In genomic region chr2:212532585-212532984, GRCh38 we compare ENCODE assay signal across 30 cellular contexts. TPM values are rescaled to one million over a fixed set of nuclear protein-coding genes. Genes with fewer than 3 reads are reported as not detected.
DNase-seq lines count a peak whose midpoint lies in the region; ATAC-seq, FAIRE-seq and TF ChIP-seq lines count a peak whose summit lies in the region.
"Had no signal": no experiment of that assay in that cellular context is flagged by ENCODE, and none has a peak within 500 bp of the region (broad histone marks: within the 10 kb centered on the region; RNA-seq: fewer than 3 reads in every experiment).

No MANE protein-coding gene starts in this region.

- TF ChIP-seq CTCF in HFFc6 (IDR thresholded peaks at IDR 0.05) (0 out of 2 replicates have a peak, but pooled peaks have one; percentile 14), brain microvascular endothelial cell (IDR thresholded peaks at IDR 0.05; ENCODE audit: low read depth, low read length, missing control alignments) (peak; percentile 13), neural progenitor cell (IDR thresholded peaks at IDR 0.05) (peak; percentile 51)

- H3K4me3 ChIP-seq in brain microvascular endothelial cell (ENCODE audit: low read depth, low read length) (no peak overlapping the region), neural progenitor cell (no peak overlapping the region)
- H3K4me3 ChIP-seq: gastrocnemius medialis, MG63, prostate gland, tibial artery had no signal

- H3K4me1 Mint-ChIP-seq in HFFc6 (ENCODE audit: low read depth) (peaks cover 15% of the 10 kb centered on the region), neural progenitor cell (peaks cover 56% of the 10 kb centered on the region)
- H3K4me1 Mint-ChIP-seq: central memory CD8-positive, alpha-beta T cell had no signal

- H3K4me1 ChIP-seq in neural progenitor cell = peaks cover 17% of the 10 kb centered on the region
- H3K4me1 ChIP-seq: prostate gland had no signal

- DNase-seq in COR-L47 (lab: John Stamatoyannopoulos, UW) (peak; percentile 17), HFFc6 (no peak), brain microvascular endothelial cell (no peak), neural progenitor cell (ENCODE audit: low spot score) (no peak), NOMO-1 treated with dmso at 0.1 percent for 144 hours (lab: John Stamatoyannopoulos, UW; ENCODE audit: unreplicated experiment) (no peak), urothelium cell line (ENCODE audit: low spot score) (no peak)
- no peak for DNase-seq in stimulated activated CD4-positive, alpha-beta T cell treated with anti-CD3 and anti-CD28 coated beads, Interleukin-2, amount 100 ng/mL, for 48 hours
- DNase-seq: ACHN; activated CD4-positive, alpha-beta T cell treated with anti-CD3 and anti-CD28 coated beads for 48 hours; activated gamma-delta T cell; activated T-cell treated with anti-CD3 and anti-CD28 coated beads, Interleukin-2, amount 50 U/mL, for 1 hour; dermis blood vessel endothelial cell; gastrocnemius medialis; hypothalamus; immature natural killer cell; MG63; NCI-H2107; NCI-H82; stimulated activated CD4-positive, alpha-beta T cell treated with anti-CD3 and anti-CD28 coated beads, Interleukin-15, amount 100 ng/mL, for 24 hours; stimulated activated naive CD8-positive, alpha-beta T cell treated with anti-CD3 and anti-CD28 coated beads, Interleukin-15, Interleukin-2, amounts not matched to agents 100 U/mL and 50 U/mL, for 24 hours; tibial artery had no signal

- no peak for ATAC-seq in GM18861 (IDR thresholded peaks at IDR 0.05; ENCODE audit: unreplicated experiment)
- ATAC-seq: gastrocnemius medialis; left lobe of liver; stimulated activated naive CD8-positive, alpha-beta T cell treated with anti-CD3 and anti-CD28 coated beads, Interleukin-15, Interleukin-2, amounts not matched to agents 100 U/mL and 50 U/mL, for 24 hours had no signal

- H3K36me3 Mint-ChIP-seq in HFFc6 (ENCODE audit: low read depth) = no peaks in the 10 kb centered on the region
- no peaks in the 10 kb centered on the region for H3K36me3 Mint-ChIP-seq in neural progenitor cell
- H3K36me3 Mint-ChIP-seq: immature natural killer cell, memory B cell had no signal

- in situ Hi-C loops in brain microvascular endothelial cell (cut with HindIII; ENCODE audit: low pct_ligation_motif_present, low sequenced_read_pairs) = no loop called here

- H4K20me1 ChIP-seq in neural progenitor cell (ENCODE audit: low read depth) = peaks cover 24% of the 10 kb centered on the region

- FAIRE-seq in urothelium cell line (lab: Jason Lieb, UNC) = no peak
- FAIRE-seq: endometrium had no signal

- H3K9me3 ChIP-seq in neural progenitor cell (ENCODE audit: low read depth) = no peaks in the 10 kb centered on the region
- H3K9me3 ChIP-seq: gastrocnemius medialis, MG63, neutrophil, prostate gland, tibial artery had no signal

- H3K27ac ChIP-seq in brain microvascular endothelial cell (no peak overlapping the region), neural progenitor cell (no peak overlapping the region)
- H3K27ac ChIP-seq: gastrocnemius medialis, neutrophil, prostate gland, tibial artery had no signal

- no peak overlapping the region for H3K9ac ChIP-seq in neural progenitor cell

- H3K27me3 ChIP-seq in brain microvascular endothelial cell (replicated peaks) (no peaks in the 10 kb centered on the region), neural progenitor cell (peaks cover 44% of the 10 kb centered on the region)
- H3K27me3 ChIP-seq: gastrocnemius medialis, tibial artery had no signal

- no peak overlapping the region for H2AFZ ChIP-seq in neural progenitor cell (replicated peaks)

- H3K27me3 Mint-ChIP-seq in HFFc6 (ENCODE audit: insufficient read depth) (peaks cover 17% of the 10 kb centered on the region), neural progenitor cell (ENCODE audit: insufficient read depth, low read depth) (peaks cover 5% of the 10 kb centered on the region)

- no peak overlapping the region for H3K4me2 ChIP-seq in neural progenitor cell

- H3K79me2 ChIP-seq in neural progenitor cell (ENCODE audit: low read depth) = no peaks in the 10 kb centered on the region

- H3K27ac Mint-ChIP-seq in HFFc6 (no peak overlapping the region), neural progenitor cell (peak overlapping the region; percentile 82)
- H3K27ac Mint-ChIP-seq: immature natural killer cell; memory B cell; T-helper 2 cell treated with Interferon-gamma antibody and Interleukin-4, amounts not matched to agents 5 μg/mL and 100 μg/mL, for 36 hours had no signal

- H3K4me3 Mint-ChIP-seq in HFFc6 = no peak overlapping the region
- H3K4me3 Mint-ChIP-seq in neural progenitor cell = peak overlapping the region; percentile 68
- H3K4me3 Mint-ChIP-seq: central memory CD8-positive, alpha-beta T cell; immature natural killer cell; memory B cell; T-helper 2 cell treated with Interferon-gamma antibody and Interleukin-4, amounts not matched to agents 5 μg/mL and 100 μg/mL, for 36 hours had no signal

- H3K36me3 ChIP-seq in brain microvascular endothelial cell (replicated peaks) (no peaks in the 10 kb centered on the region), neural progenitor cell (no peaks in the 10 kb centered on the region)
- H3K36me3 ChIP-seq: gastrocnemius medialis, MG63, neutrophil, prostate gland, tibial artery had no signal

- H3K9me3 Mint-ChIP-seq in HFFc6 = no peaks in the 10 kb centered on the region
- no peaks in the 10 kb centered on the region for H3K9me3 Mint-ChIP-seq in neural progenitor cell
- H3K9me3 Mint-ChIP-seq: central memory CD8-positive, alpha-beta T cell; memory B cell; T-helper 2 cell treated with Interferon-gamma antibody and Interleukin-4, amounts not matched to agents 5 μg/mL and 100 μg/mL, for 36 hours had no signal

- H3F3A ChIP-seq in neural progenitor cell (ENCODE audit: low read depth) = peaks cover 21% of the 10 kb centered on the region

RNA-seq across cellular contexts. Expression of gene ERBB4, which starts 6.0 kb away (rescaled TPM):
- not detected for total RNA-seq in HFFc6 (2021; fragmentation: NEBNext Ultra II Directional; extraction: Animal tissue kit (Norgen Biotek cat#: 25700))
- total RNA-seq in neural progenitor cell (ENCODE audit: low replicate concordance) = 0.59 and 1.5 TPM in 2 replicates
- total RNA-seq: activated CD8-positive, alpha-beta memory T cell treated with anti-CD3 and anti-CD28 coated beads for 36 hours had no signal
